ENCODE assay signal across 29 cellular contexts in the genomic region with DNA sequence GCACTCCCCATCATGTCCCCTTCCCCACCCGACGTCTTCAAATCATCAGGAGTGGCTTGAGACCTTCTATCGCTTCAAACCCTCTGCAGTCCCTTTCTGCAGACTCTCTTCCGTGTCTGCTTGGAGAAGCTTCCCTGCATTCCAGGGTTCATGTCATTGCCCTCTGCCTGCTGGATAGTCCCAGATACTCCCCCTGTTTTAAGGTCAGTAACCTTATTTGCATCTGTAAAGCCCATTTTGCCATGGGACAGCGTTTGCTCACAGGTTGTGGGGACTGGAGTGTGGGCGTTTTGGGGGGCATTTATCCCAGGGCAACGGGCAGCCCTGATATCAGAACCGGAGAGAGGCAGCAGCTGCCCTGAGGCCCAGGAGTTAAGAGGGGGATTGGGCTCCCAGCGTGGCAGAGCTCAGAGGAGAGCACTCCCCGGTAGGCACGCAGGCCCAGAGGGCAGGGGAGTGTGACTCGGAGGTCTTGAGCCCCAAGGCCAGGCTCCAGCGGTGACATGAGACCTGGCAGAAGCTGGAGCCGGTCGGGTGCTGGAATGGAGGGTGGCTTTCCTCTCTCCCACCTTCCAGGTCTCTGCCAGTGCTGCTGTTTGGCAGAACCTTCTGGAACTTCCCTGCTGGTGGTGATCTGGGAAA.
"Had no signal": no experiment of that assay in that cellular context is flagged by ENCODE, and none has a peak within 500 bp of the region (broad histone marks: within the 10 kb centered on the region; RNA-seq: fewer than 3 reads in every experiment).

No MANE protein-coding gene starts in this region.

- H3K9me3 ChIP-seq: gastroesophageal sphincter, lower lobe of right lung, mucosa of descending colon, right atrium auricular region, testis, transverse colon, uterus had no signal

- H3K4me1 ChIP-seq: gastroesophageal sphincter, lower lobe of right lung, parathyroid adenoma, right atrium auricular region, transverse colon had no signal

- H2AFZ ChIP-seq: hepatocyte, parathyroid adenoma had no signal

- H3K4me2 ChIP-seq: hepatocyte had no signal

- H3K9ac ChIP-seq: parathyroid adenoma had no signal

- H3K79me2 ChIP-seq: hepatocyte, parathyroid adenoma had no signal

- ATAC-seq: activated T-cell treated with anti-CD3 and anti-CD28 coated beads, Interleukin-2, amount 50 U/mL, for 72 hours; effector memory CD8-positive, alpha-beta T cell; gastroesophageal sphincter; left colon; lower lobe of right lung; mucosa of descending colon; stimulated activated naive CD8-positive, alpha-beta T cell treated with anti-CD3 and anti-CD28 coated beads, Interleukin-15, Interleukin-2, amounts not matched to agents 100 U/mL and 50 U/mL, for 24 hours had no signal

- H3K27ac ChIP-seq: brain microvascular endothelial cell, gastroesophageal sphincter, hepatocyte, lower lobe of right lung, parathyroid adenoma, right atrium auricular region, testis, transverse colon, uterus had no signal

- FAIRE-seq: astrocyte, endothelial cell of umbilical vein, keratinocyte had no signal

- H3K27me3 ChIP-seq: brain microvascular endothelial cell, hepatocyte, right atrium auricular region, testis, transverse colon, uterus had no signal

- DNase-seq: activated B cell treated with CpG ODN at 0.5 μM for 24 hours; activated CD4-positive, alpha-beta memory T cell treated with anti-CD3 and anti-CD28 coated beads, Interleukin-2, amount 10 ng/mL, durations not matched to agents 7 days and 5 days; activated CD4-positive, alpha-beta T cell treated with anti-CD3 and anti-CD28 coated beads for 4 hours; activated naive CD4-positive, alpha-beta T cell treated with anti-CD3 and anti-CD28 coated beads for 36 hours; activated naive CD8-positive, alpha-beta T cell treated with anti-CD3 and anti-CD28 coated beads, Interleukin-2, amount 10 ng/mL, durations not matched to agents 7 days and 5 days; activated T-cell treated with anti-CD3 and anti-CD28 coated beads, Interleukin-2, amount 50 U/mL, for 72 hours; brain microvascular endothelial cell; caudate nucleus; cortex of kidney; effector memory CD8-positive, alpha-beta T cell; left colon; lower lobe of right lung; mesendoderm; naive B cell; nucleus accumbens; stimulated activated CD4-positive, alpha-beta T cell treated with anti-CD3 and anti-CD28 coated beads, Interleukin-4, amount 100 ng/mL, for 1 hour; stimulated activated naive CD8-positive, alpha-beta T cell treated with anti-CD3 and anti-CD28 coated beads, Interleukin-15, Interleukin-2, amounts not matched to agents 100 U/mL and 50 U/mL, for 24 hours; T-helper 2 cell; testis; transverse colon had no signal

- H3K36me3 ChIP-seq: brain microvascular endothelial cell, gastroesophageal sphincter, lower lobe of right lung, right atrium auricular region, transverse colon, uterus had no signal

- H3K4me3 ChIP-seq: gastroesophageal sphincter, hepatocyte, lower lobe of right lung, mucosa of descending colon, right atrium auricular region, testis, transverse colon, uterus had no signal
